In genomic region chr18:30582078-30582477, GRCh38 we compare ENCODE assay signal across 17 cellular contexts.
DNase-seq lines count a peak whose midpoint lies in the region; ATAC-seq and TF ChIP-seq lines count a peak whose summit lies in the region.
"Had no signal": no experiment of that assay in that cellular context is flagged by ENCODE, and none has a peak within 500 bp of the region (broad histone marks: within the 10 kb centered on the region; RNA-seq: fewer than 3 reads in every experiment).

No MANE protein-coding gene starts in this region.

- no peaks in the 10 kb centered on the region for H3K9me2 ChIP-seq in MM.1S (replicated peaks; ENCODE audit: insufficient read depth, low read length)

- TF ChIP-seq CTCF in MM.1S (IDR thresholded peaks at IDR 0.05; ENCODE audit: low read length) (no peak), foreskin keratinocyte (conservative IDR thresholded peaks at IDR 0.05) (no peak), chondrocyte (IDR thresholded peaks at IDR 0.05) (no peak)

- H4K20me1 ChIP-seq in MM.1S (ENCODE audit: insufficient read depth, low read length), result no peaks in the 10 kb centered on the region

- H3K27ac Mint-ChIP-seq in chondrocyte (ENCODE audit: unreplicated experiment), result no peak overlapping the region
- H3K27ac Mint-ChIP-seq: CD4-positive, alpha-beta T cell; H9 had no signal

- H3K4me3 ChIP-seq in MM.1S (ENCODE audit: low read length), result peak overlapping the region; percentile 21
- H3K4me3 ChIP-seq: A549 had no signal

- H3K27me3 ChIP-seq in MM.1S (replicated peaks; ENCODE audit: insufficient read depth, low read length), result no peaks in the 10 kb centered on the region
- H3K27me3 ChIP-seq in foreskin keratinocyte, result no peaks in the 10 kb centered on the region

- H3K4me1 ChIP-seq in MM.1S (ENCODE audit: low read length) (peaks cover 22% of the 10 kb centered on the region), foreskin keratinocyte (peaks cover 4% of the 10 kb centered on the region)
- H3K4me1 ChIP-seq: A549, Caco-2 had no signal

- ATAC-seq in foreskin keratinocyte, result peak; percentile 12
- ATAC-seq: A549 had no signal

- DNase-seq in ELR (ENCODE audit: low read depth), result peak; percentile 64
- no peak for DNase-seq in MM.1S
- DNase-seq in amniotic epithelial cell (ENCODE audit: low read depth), result peak; percentile 3
- DNase-seq in foreskin keratinocyte, result no peak
- no peak for DNase-seq in NCI-H2107 (lab: John Stamatoyannopoulos, UW)
- no peak for DNase-seq in DMS79 (lab: John Stamatoyannopoulos, UW)
- no peak for DNase-seq in chondrocyte (ENCODE audit: low spot score)
- DNase-seq: AML-193; Caco-2; CD4-positive, alpha-beta T cell; DMS79 treated with DMSO at 0.1 percent for 48 hours; EL; GOT3; H9 had no signal

- peak overlapping the region; percentile 66 for H3K4me2 ChIP-seq in MM.1S (ENCODE audit: low read depth, low read length)
- H3K4me2 ChIP-seq: A549, KMS-11 had no signal

- H3K27ac ChIP-seq in MM.1S (ENCODE audit: low read length) (peak overlapping the region; percentile 72), foreskin keratinocyte (no peak overlapping the region)
- H3K27ac ChIP-seq: A549, C4-2B, KMS-11 had no signal

- H2AFZ ChIP-seq in MM.1S (ENCODE audit: low read length), result peak overlapping the region; percentile 61

- H3K4me1 Mint-ChIP-seq in chondrocyte (ENCODE audit: low read depth), result no peaks in the 10 kb centered on the region

- peaks cover 3% of the 10 kb centered on the region for H3K9me3 Mint-ChIP-seq in chondrocyte (ENCODE audit: low read depth)
- H3K9me3 Mint-ChIP-seq: CD4-positive, alpha-beta T cell; H9 had no signal

- H3K36me3 ChIP-seq in MM.1S (replicated peaks; ENCODE audit: insufficient read depth, low read length), result no peaks in the 10 kb centered on the region

- H3K9ac ChIP-seq in MM.1S (ENCODE audit: low read length), result peak overlapping the region; percentile 10; the same call in 1 of the 2 replicates
- H3K9ac ChIP-seq: KMS-11 had no signal

- peaks cover 16% of the 10 kb centered on the region for H3K27me3 Mint-ChIP-seq in chondrocyte (ENCODE audit: low read depth)
- H3K27me3 Mint-ChIP-seq: CD4-positive, alpha-beta T cell had no signal

- H3K9me3 ChIP-seq in MM.1S (replicated peaks; ENCODE audit: insufficient read depth, low read length), result no peaks in the 10 kb centered on the region
- H3K9me3 ChIP-seq: A549, Caco-2 had no signal

- peaks cover 12% of the 10 kb centered on the region for H3F3A ChIP-seq in MM.1S (ENCODE audit: insufficient read depth, low read length)

- H3K4me3 Mint-ChIP-seq in chondrocyte (ENCODE audit: unreplicated experiment), result no peak overlapping the region
- H3K4me3 Mint-ChIP-seq: CD4-positive, alpha-beta T cell; H9 had no signal

- no peaks in the 10 kb centered on the region for H3K36me3 Mint-ChIP-seq in chondrocyte (ENCODE audit: low read depth)

- H3K79me2 ChIP-seq in MM.1S (ENCODE audit: low read length), result no peaks in the 10 kb centered on the region

Comparison
In these comparisons a context has a peak if more than half of its experiments do, and no peak if none do; other contexts are left out.
1. DNase-seq: peak in ELR (single experiment) and amniotic epithelial cell (single experiment); none in MM.1S (single experiment), foreskin keratinocyte (0 of 2), NCI-H2107 (single experiment), DMS79 (single experiment) and chondrocyte (single experiment).